In genomic region chr3:31536417-31536991, GRCh38 we compare ENCODE assay signal across 12 cellular contexts. TPM values are rescaled to one million over a fixed set of nuclear protein-coding genes. Genes with fewer than 3 reads are reported as not detected.
DNase-seq lines count a peak whose midpoint lies in the region; ATAC-seq, FAIRE-seq and TF ChIP-seq lines count a peak whose summit lies in the region.
"Had no signal": no experiment of that assay in that cellular context is flagged by ENCODE, and none has a peak within 500 bp of the region (broad histone marks: within the 10 kb centered on the region; RNA-seq: fewer than 3 reads in every experiment).

No MANE protein-coding gene starts in this region.

- peak in 2 of 3 donors; percentile 31 to 54 for DNase-seq in CD4-positive, CD25-positive, alpha-beta regulatory T cell
- DNase-seq in activated naive CD8-positive, alpha-beta T cell treated with anti-CD3 and anti-CD28 coated beads for 36 hours, result no peak
- DNase-seq in mesothelial cell of epicardium (ENCODE audit: low spot score in 2 of 2, unreplicated experiment in 2 of 2) (no peak), pancreas (no peak), NCI-H524 (lab: John Stamatoyannopoulos, UW) (no peak), pons (ENCODE audit: low spot score) (no peak), GDM1 (lab: John Stamatoyannopoulos, UW) (no peak)
- DNase-seq: NCI-H2081 treated with DMSO at 0.1 percent for 48 hours, SHP77 treated with DMSO at 0.1 percent for 48 hours had no signal

- H3K36me3 ChIP-seq in CD4-positive, CD25-positive, alpha-beta regulatory T cell (ENCODE audit: control insufficient read depth, insufficient read depth, low read length), result no peaks in the 10 kb centered on the region
- no peaks in the 10 kb centered on the region for H3K36me3 ChIP-seq in pancreas
- H3K36me3 ChIP-seq: right atrium auricular region had no signal

- H3K4me1 Mint-ChIP-seq in CD4-positive, CD25-positive, alpha-beta regulatory T cell, result peaks cover 43 to 74% (median 62%) of the 10 kb centered on the region in 4 donors
- H3K4me1 Mint-ChIP-seq in IgD-negative memory B cell, result peaks cover 50 to 68% (median 56%) of the 10 kb centered on the region in 3 donors
- H3K4me1 Mint-ChIP-seq in activated naive CD8-positive, alpha-beta T cell treated with anti-CD3 and anti-CD28 coated beads for 36 hours, result peaks cover 53% of the 10 kb centered on the region
- H3K4me1 Mint-ChIP-seq in mesothelial cell of epicardium, result peaks cover 49% of the 10 kb centered on the region

- no peak overlapping the region for H3K27ac ChIP-seq in CD4-positive, CD25-positive, alpha-beta regulatory T cell (ENCODE audit: insufficient read depth, low read length, poor library complexity, severe bottlenecking)
- peak overlapping the region in 1 of 4 donors; percentile 1 for H3K27ac ChIP-seq in pancreas
- H3K27ac ChIP-seq: right atrium auricular region had no signal

- WGBS in pancreas, 2 donors, result 1 to 4% methylated on average over 3 of the region's 3 CpGs

- peaks cover 5% of the 10 kb centered on the region for H3K27me3 Mint-ChIP-seq in CD4-positive, CD25-positive, alpha-beta regulatory T cell
- H3K27me3 Mint-ChIP-seq in IgD-negative memory B cell, result no peaks in the 10 kb centered on the region
- H3K27me3 Mint-ChIP-seq in activated naive CD8-positive, alpha-beta T cell treated with anti-CD3 and anti-CD28 coated beads for 36 hours, result no peaks in the 10 kb centered on the region
- H3K27me3 Mint-ChIP-seq in mesothelial cell of epicardium (ENCODE audit: low read depth), result no peaks in the 10 kb centered on the region

- no peak for TF ChIP-seq CTCF in mesothelial cell of epicardium (IDR thresholded peaks at IDR 0.05; ENCODE audit: unreplicated experiment)
- no peak for TF ChIP-seq CTCF in pancreas (IDR thresholded peaks at IDR 0.05)

- no peaks in the 10 kb centered on the region for H3K9me3 ChIP-seq in CD4-positive, CD25-positive, alpha-beta regulatory T cell (ENCODE audit: control insufficient read depth in 2 of 2, low read length in 2 of 2)
- H3K9me3 ChIP-seq in pancreas, result no peaks in the 10 kb centered on the region
- H3K9me3 ChIP-seq: right atrium auricular region had no signal

- H3K4me3 ChIP-seq in CD4-positive, CD25-positive, alpha-beta regulatory T cell (ENCODE audit: low read depth, low read length), result peak overlapping the region; percentile 71
- H3K4me3 ChIP-seq in pancreas, result no peak overlapping the region
- H3K4me3 ChIP-seq: right atrium auricular region had no signal

- ATAC-seq in CD4-positive, CD25-positive, alpha-beta regulatory T cell (ENCODE audit: low read depth in 2 of 2), result no peak
- ATAC-seq in pancreas, result no peak
- ATAC-seq: HCT116 had no signal

- no peak for FAIRE-seq in pancreas (lab: Jason Lieb, UNC)

- intact Hi-C loops in pancreas (cut with DNase I), result no loop called here

- H3K4me3 Mint-ChIP-seq in CD4-positive, CD25-positive, alpha-beta regulatory T cell, result peak overlapping the region in 3 of 4 donors; percentile 77 to 97 (median 93)
- H3K4me3 Mint-ChIP-seq in IgD-negative memory B cell (peak overlapping the region; percentile 39 to 100 (median 88)), mesothelial cell of epicardium (peak overlapping the region; percentile 66)
- peak overlapping the region; percentile 95 for H3K4me3 Mint-ChIP-seq in activated naive CD8-positive, alpha-beta T cell treated with anti-CD3 and anti-CD28 coated beads for 36 hours

- H3K4me1 ChIP-seq in CD4-positive, CD25-positive, alpha-beta regulatory T cell (ENCODE audit: control insufficient read depth, insufficient read depth, low read length, poor library complexity, severe bottlenecking), result peaks cover 67% of the 10 kb centered on the region
- H3K4me1 ChIP-seq in pancreas, result peaks cover 7 to 37% (median 34%) of the 10 kb centered on the region in 3 donors

- H3K27ac Mint-ChIP-seq in CD4-positive, CD25-positive, alpha-beta regulatory T cell, result peak overlapping the region in 2 of 3 donors; percentile 42 to 58
- peak overlapping the region in 1 of 3 donors; percentile 84 for H3K27ac Mint-ChIP-seq in IgD-negative memory B cell
- peak overlapping the region; percentile 83 for H3K27ac Mint-ChIP-seq in activated naive CD8-positive, alpha-beta T cell treated with anti-CD3 and anti-CD28 coated beads for 36 hours
- H3K27ac Mint-ChIP-seq in mesothelial cell of epicardium, result peak overlapping the region; percentile 87

- H3K9me3 Mint-ChIP-seq in CD4-positive, CD25-positive, alpha-beta regulatory T cell, result no peaks in the 10 kb centered on the region
- H3K9me3 Mint-ChIP-seq in IgD-negative memory B cell (peaks cover 0 to 2% (median 0%) of the 10 kb centered on the region in 3 donors), mesothelial cell of epicardium (peaks cover 15% of the 10 kb centered on the region)
- no peaks in the 10 kb centered on the region for H3K9me3 Mint-ChIP-seq in activated naive CD8-positive, alpha-beta T cell treated with anti-CD3 and anti-CD28 coated beads for 36 hours

- no peaks in the 10 kb centered on the region for H3K36me3 Mint-ChIP-seq in CD4-positive, CD25-positive, alpha-beta regulatory T cell
- H3K36me3 Mint-ChIP-seq in IgD-negative memory B cell, result no peaks in the 10 kb centered on the region
- H3K36me3 Mint-ChIP-seq in activated naive CD8-positive, alpha-beta T cell treated with anti-CD3 and anti-CD28 coated beads for 36 hours, result peaks cover 51% of the 10 kb centered on the region
- H3K36me3 Mint-ChIP-seq in mesothelial cell of epicardium, result peaks cover 13% of the 10 kb centered on the region

- no peaks in the 10 kb centered on the region for H3K27me3 ChIP-seq in CD4-positive, CD25-positive, alpha-beta regulatory T cell (ENCODE audit: control insufficient read depth, insufficient read depth, low read length)
- H3K27me3 ChIP-seq in pancreas, result no peaks in the 10 kb centered on the region
- H3K27me3 ChIP-seq: right atrium auricular region had no signal

RNA-seq across cellular contexts. Expression of gene STT3B, which starts 3.8 kb away (rescaled TPM):
- total RNA-seq in CD4-positive, CD25-positive, alpha-beta regulatory T cell, result 108 TPM
- 10 to 100 TPM; 85.1 to 91.3 (median 89.5) TPM for polyA plus RNA-seq in CD4-positive, CD25-positive, alpha-beta regulatory T cell
- polyA plus RNA-seq in IgD-negative memory B cell (52.8 TPM), pancreas (10 to 100 TPM; 23.7 to 43.2 TPM)
- 100 to 1,000 TPM; 113 to 115 TPM for total RNA-seq in activated naive CD8-positive, alpha-beta T cell treated with anti-CD3 and anti-CD28 coated beads for 36 hours
- total RNA-seq in mesothelial cell of epicardium (206 to 214 TPM (median 210 TPM) in 3 replicates), pancreas (10 to 100 TPM; 37.1 to 61.9 (median 59.3) TPM)

Comparison
In these comparisons a context has a peak if more than half of its experiments do, and no peak if none do; other contexts are left out.
1. DNase-seq: peak in CD4-positive, CD25-positive, alpha-beta regulatory T cell (2 of 3); none in activated naive CD8-positive, alpha-beta T cell treated with anti-CD3 and anti-CD28 coated beads for 36 hours (single experiment), mesothelial cell of epicardium (0 of 2), pancreas (0 of 6), NCI-H524 (0 of 2), pons (single experiment) and GDM1 (single experiment).
2. Peak in every context shown above with its lines, with median percentiles within 50 percentile points of each other: H3K4me3 Mint-ChIP-seq.